25 cellular contexts compared by ENCODE assay signal in the genomic region with DNA sequence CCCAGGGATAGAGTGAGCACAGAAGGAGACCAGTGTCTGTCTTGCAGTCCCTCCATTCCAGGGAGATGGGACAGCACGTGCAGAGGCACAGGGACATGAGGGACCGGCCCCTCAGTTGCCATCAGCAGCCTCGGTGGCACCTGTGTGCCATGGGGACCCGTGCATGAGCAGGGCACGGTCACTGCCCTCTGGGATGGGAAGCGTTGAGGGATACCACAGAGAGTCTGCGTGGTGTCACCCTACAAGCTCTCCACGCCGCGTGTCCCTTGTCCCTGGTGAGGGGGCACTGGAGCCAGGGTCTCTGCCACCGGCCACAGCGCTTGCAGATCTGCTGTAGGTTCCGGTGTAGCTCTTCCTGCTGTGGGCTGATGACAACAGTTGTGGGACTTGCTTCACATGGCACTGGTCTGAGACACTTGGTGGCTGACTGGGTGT.
"Had no signal": no experiment of that assay in that cellular context is flagged by ENCODE, and none has a peak within 500 bp of the region (broad histone marks: within the 10 kb centered on the region; RNA-seq: fewer than 3 reads in every experiment).

No MANE protein-coding gene starts in this region.

- H3K27me3 ChIP-seq: neural progenitor cell, pancreas had no signal

- H3K4me1 ChIP-seq: heart left ventricle, left lung, lower lobe of right lung, neural progenitor cell, pancreas, prostate gland, stomach, transverse colon had no signal

- H3K9me3 Mint-ChIP-seq: dendritic cell treated with granulocyte-macrophage colony-stimulating factor and Interleukin-4, amounts not matched to agents 40 ng/mL and 50 ng/mL, for 4 days; natural killer cell had no signal

- H3K27ac ChIP-seq: heart left ventricle, left lung, lower lobe of right lung, neural progenitor cell, pancreas, prostate gland, skin epidermis, stomach, thoracic aorta, transverse colon had no signal

- H3K4me3 ChIP-seq: heart left ventricle, left lung, lower lobe of right lung, neural progenitor cell, pancreas, prostate gland, skin epidermis, stomach, thoracic aorta, transverse colon had no signal

- H3K36me3 Mint-ChIP-seq: memory B cell, mesothelial cell of epicardium, natural killer cell, neural progenitor cell had no signal

- ATAC-seq: heart left ventricle, left lung, lower lobe of right lung, natural killer cell, pancreas, sciatic nerve had no signal

- H3K27ac Mint-ChIP-seq: dendritic cell treated with granulocyte-macrophage colony-stimulating factor and Interleukin-4, amounts not matched to agents 40 ng/mL and 50 ng/mL, for 4 days; endodermal cell; memory B cell; mesothelial cell of epicardium; natural killer cell; neural progenitor cell had no signal

- H3K4me1 Mint-ChIP-seq: endodermal cell, memory B cell, mesothelial cell of epicardium, natural killer cell had no signal

- H3K9me3 ChIP-seq: heart left ventricle, left lung, lower lobe of right lung, pancreas, prostate gland, stomach, thoracic aorta, transverse colon had no signal

- H3K36me3 ChIP-seq: heart left ventricle, left lung, lower lobe of right lung, neural progenitor cell, pancreas, prostate gland, stomach, thoracic aorta, transverse colon had no signal

- DNase-seq: effector CD4-positive, alpha-beta T cell; endodermal cell; foreskin melanocyte; hypothalamus; islet precursor cell; left lung; lower lobe of right lung; natural killer cell; occipital lobe; retina; stimulated activated CD4-positive, alpha-beta T cell treated with anti-CD3 and anti-CD28 coated beads, Interleukin-12 subunit alpha, Interleukin-12 subunit beta, amount 100 ng/mL, for 4 hours; stimulated activated naive CD4-positive, alpha-beta T cell; substantia nigra; transverse colon had no signal

- H3K4me3 Mint-ChIP-seq: dendritic cell treated with granulocyte-macrophage colony-stimulating factor and Interleukin-4, amounts not matched to agents 40 ng/mL and 50 ng/mL, for 4 days; endodermal cell; memory B cell; mesothelial cell of epicardium; natural killer cell; neural progenitor cell had no signal
